ENCODE assay signal across 8 cellular contexts in genomic region chr10:103605359-103606156, GRCh38.
DNase-seq lines count a peak whose midpoint lies in the region; TF ChIP-seq lines count a peak whose summit lies in the region.

No MANE protein-coding gene starts in this region.

- no peak overlapping the region for H3K4me3 Mint-ChIP-seq in osteocyte (ENCODE audit: unreplicated experiment)

- CTCF ChIA-PET in GM10248 (lab: Yijun Ruan, JAX) = interaction anchor here (0.8 to 13.1 kb wide), 24 partner anchors 9 to 253 kb away, joined by 3 to 196 read pairs (median 4); no protein-coding TSS in a partner anchor

- no peaks in the 10 kb centered on the region for H3K27me3 Mint-ChIP-seq in osteocyte (ENCODE audit: unreplicated experiment)

- H3K4me1 Mint-ChIP-seq in osteocyte (ENCODE audit: unreplicated experiment) = peaks cover 4% of the 10 kb centered on the region

- no peaks in the 10 kb centered on the region for H3K9me3 Mint-ChIP-seq in osteocyte (ENCODE audit: unreplicated experiment)

- H3K36me3 Mint-ChIP-seq in osteocyte (ENCODE audit: unreplicated experiment) = peaks cover 20% of the 10 kb centered on the region

- no peak overlapping the region for H3K4me3 ChIP-seq in foreskin fibroblast (ENCODE audit: low read depth in 1 of 2, low read length in 2 of 2)

- POLR2A ChIA-PET in GM10248 (lab: Yijun Ruan, JAX) = no interaction called here

- TF ChIP-seq CTCF in GM10248 (IDR thresholded peaks at IDR 0.05; ENCODE audit: control extremely low read depth, extremely low read depth, low read depth, missing control alignments) = peak; percentile 46
- peak; percentile 83 for TF ChIP-seq CTCF in foreskin fibroblast (IDR thresholded peaks at IDR 0.05; ENCODE audit: low read depth, low read length)
- TF ChIP-seq CTCF in osteocyte (IDR thresholded peaks at IDR 0.05) = peak; percentile 68

- no peak overlapping the region for H3K27ac Mint-ChIP-seq in osteocyte (ENCODE audit: unreplicated experiment)

- DNase-seq in GM10248 (ENCODE audit: extremely low spot score) (peak; percentile 53), NCI-H1694 treated with DMSO at 0.1 percent for 48 hours (lab: John Stamatoyannopoulos, UW) (peak; percentile 6), foreskin fibroblast (peak; percentile 65 to 85), osteocyte (ENCODE audit: extremely low spot score, unreplicated experiment) (no peak), NCI-H187 (lab: John Stamatoyannopoulos, UW) (no peak), islet precursor cell (no peak), H4 (ENCODE audit: low spot score) (no peak)
- peak; percentile 55 to 60 for DNase-seq in activated T-cell treated with anti-CD3 and anti-CD28 coated beads, Interleukin-2, amount 50 U/mL, for 48 hours

Comparison
In these comparisons a context has a peak if more than half of its experiments do, and no peak if none do; other contexts are left out.
1. DNase-seq: peak in GM10248 (single experiment), NCI-H1694 treated with DMSO at 0.1 percent for 48 hours (single experiment), activated T-cell treated with anti-CD3 and anti-CD28 coated beads, Interleukin-2, amount 50 U/mL, for 48 hours (2 of 2) and foreskin fibroblast (2 of 2); none in osteocyte (single experiment), NCI-H187 (0 of 2), islet precursor cell (single experiment) and H4 (single experiment).
2. Peak in every context shown above with its lines, with median percentiles within 50 percentile points of each other: CTCF ChIP-seq.